In the genomic region with DNA sequence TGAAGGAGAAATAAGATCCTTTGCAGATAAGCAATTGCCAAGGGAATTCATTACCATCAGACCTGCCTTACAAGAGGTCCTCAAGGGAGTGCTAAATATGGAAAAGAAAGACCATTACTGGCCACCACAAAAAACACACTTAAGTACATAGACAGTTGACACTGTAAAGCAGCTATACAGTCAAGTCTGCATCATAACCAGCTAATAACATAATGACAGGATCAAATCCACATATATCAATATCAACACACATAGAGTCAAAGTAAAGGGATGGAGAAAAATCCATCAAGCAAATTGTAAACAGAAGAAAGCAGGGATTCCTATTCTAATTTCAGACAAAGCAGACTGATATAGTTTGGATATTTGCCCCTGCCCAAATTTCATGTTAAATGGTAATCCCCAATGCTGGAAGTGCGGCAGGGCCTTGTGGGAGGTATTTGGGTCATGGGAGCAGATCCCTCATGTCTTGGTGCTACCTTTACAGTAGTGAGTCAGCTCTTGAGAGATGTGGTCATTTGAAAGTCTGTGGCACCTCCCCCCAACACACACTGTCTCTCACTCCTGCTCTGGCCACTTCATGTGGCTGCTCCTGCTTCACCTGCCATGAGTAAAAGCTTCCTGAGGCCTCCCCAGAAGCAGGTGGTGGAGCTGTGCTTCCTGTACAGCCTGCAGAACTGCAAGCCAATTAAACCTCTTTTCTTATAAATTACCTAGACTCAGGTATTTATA, we compare ENCODE assay signal across 1 cellular context.
TF ChIP-seq lines count a peak whose summit lies in the region.

No MANE protein-coding gene starts in this region.

TF ChIP-seq in HEK293, 187 proteins besides CTCF, POLR2A, EP300 and RAD21:
- TF ChIP-seq ZNF747 (tag by site-specific recombination; IDR thresholded peaks at IDR 0.05): no peak
- TF ChIP-seq ZNF558 (tag by site-specific recombination; IDR thresholded peaks at IDR 0.05): peak; percentile 99
- no peak for TF ChIP-seq FEZF1 (tag by site-specific recombination; IDR thresholded peaks at IDR 0.05)
- TF ChIP-seq ZNF571 (tag by site-specific recombination; IDR thresholded peaks at IDR 0.05): no peak
- peak; percentile 60; the same call in 1 of the 2 replicates for TF ChIP-seq TRIM28 (IDR thresholded peaks at IDR 0.05; ENCODE audit: borderline replicate concordance, low read length)
- TF ChIP-seq KLF16 (tag by site-specific recombination; IDR thresholded peaks at IDR 0.05): no peak
- 0 out of 2 replicates have a peak, but pooled peaks have one; percentile 12 for TF ChIP-seq OSR2 (tag by site-specific recombination; IDR thresholded peaks at IDR 0.05)
- TF ChIP-seq ZNF280C (tag by site-specific recombination; IDR thresholded peaks at IDR 0.05): no peak
- TF ChIP-seq ZNF366 (tag by site-specific recombination; conservative IDR thresholded peaks at IDR 0.05): no peak
